1 cellular context compared by ENCODE assay signal in the genomic region with DNA sequence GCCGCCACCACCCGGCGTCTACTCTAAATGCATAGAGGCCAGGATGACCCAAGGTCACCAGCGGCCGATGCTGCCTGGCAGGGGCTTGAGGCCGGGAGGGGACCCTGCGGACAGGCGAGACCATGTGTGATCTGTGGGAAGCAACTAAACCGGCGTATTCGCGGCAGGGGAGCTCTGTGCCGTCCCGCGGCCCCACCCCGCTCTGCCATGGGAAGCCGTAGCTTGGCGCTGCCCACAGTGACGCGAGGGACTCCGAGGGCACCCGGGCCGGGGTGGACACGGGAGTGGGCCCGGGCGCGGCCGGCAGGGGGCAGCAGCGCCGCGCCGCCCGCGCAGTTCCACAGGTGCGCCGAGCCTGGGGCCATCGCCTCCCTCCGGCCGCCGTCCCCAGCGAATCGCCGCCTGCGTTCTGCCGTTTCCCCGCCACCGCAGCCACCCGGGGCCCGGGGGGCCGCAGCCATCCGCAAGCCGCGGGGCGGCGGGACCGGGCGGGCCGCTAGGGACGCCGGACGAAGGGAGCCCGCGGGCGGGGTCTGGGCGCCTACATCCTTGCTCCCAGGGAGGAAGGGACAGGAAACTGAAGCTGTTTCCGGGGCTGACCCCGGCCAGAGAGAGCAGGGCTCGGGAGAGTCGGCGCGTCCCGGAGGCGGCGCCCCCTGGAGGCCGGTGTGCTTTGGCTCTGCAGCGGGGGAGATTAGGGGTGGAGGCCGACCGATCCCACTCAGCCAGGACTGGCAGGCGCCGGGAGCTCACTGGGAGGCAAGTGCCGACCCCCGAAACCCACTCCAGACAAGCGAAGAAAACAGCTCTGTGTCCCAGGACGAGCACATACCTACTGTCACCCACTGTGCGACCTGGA.
TF ChIP-seq lines count a peak whose summit lies in the region.

No MANE protein-coding gene starts in this region.

TF ChIP-seq in HEK293, 187 proteins besides CTCF, POLR2A, EP300 and RAD21 (continued from another document and continues in another):
- TF ChIP-seq, protein P1, sequence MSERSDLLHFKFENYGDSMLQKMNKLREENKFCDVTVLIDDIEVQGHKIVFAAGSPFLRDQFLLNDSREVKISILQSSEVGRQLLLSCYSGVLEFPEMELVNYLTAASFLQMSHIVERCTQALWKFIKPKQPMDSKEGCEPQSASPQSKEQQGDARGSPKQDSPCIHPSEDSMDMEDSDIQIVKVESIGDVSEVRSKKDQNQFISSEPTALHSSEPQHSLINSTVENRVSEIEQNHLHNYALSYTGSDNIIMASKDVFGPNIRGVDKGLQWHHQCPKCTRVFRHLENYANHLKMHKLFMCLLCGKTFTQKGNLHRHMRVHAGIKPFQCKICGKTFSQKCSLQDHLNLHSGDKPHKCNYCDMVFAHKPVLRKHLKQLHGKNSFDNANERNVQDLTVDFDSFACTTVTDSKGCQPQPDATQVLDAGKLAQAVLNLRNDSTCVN (tag by site-specific recombination; optimal IDR thresholded peaks at IDR 0.05): peak; percentile 55
- TF ChIP-seq ZSCAN30 (tag by site-specific recombination; IDR thresholded peaks at IDR 0.05) (peak; percentile 51), SP2 (tag by site-specific recombination; IDR thresholded peaks at IDR 0.05) (peak; percentile 76), ZNF324 (tag by site-specific recombination; IDR thresholded peaks at IDR 0.05) (peak; percentile 45; the same call in 1 of the 2 replicates), ZNF391 (tag by site-specific recombination; IDR thresholded peaks at IDR 0.05; ENCODE audit: borderline replicate concordance, low read depth) (no peak), ZNF175 (tag by site-specific recombination; IDR thresholded peaks at IDR 0.05) (no peak), PBX3 (CRISPR knock-in tag; IDR thresholded peaks at IDR 0.05) (no peak), ZNF221 (tag by site-specific recombination; IDR thresholded peaks at IDR 0.05; ENCODE audit: borderline replicate concordance) (no peak), ZNF623 (tag by site-specific recombination; IDR thresholded peaks at IDR 0.05) (0 out of 2 replicates have a peak, but pooled peaks have one; percentile 11), ZNF354C (tag by site-specific recombination; IDR thresholded peaks at IDR 0.05; ENCODE audit: borderline replicate concordance, low read depth) (no peak), ZFHX2 (tag by site-specific recombination; conservative IDR thresholded peaks at IDR 0.05) (peak; percentile 30), ZNF423 (tag by site-specific recombination; IDR thresholded peaks at IDR 0.05) (no peak), WT1 (tag by site-specific recombination; IDR thresholded peaks at IDR 0.05) (no peak), GLIS1 (tag by site-specific recombination; IDR thresholded peaks at IDR 0.05) (peak; percentile 87), ZSCAN18 (tag by site-specific recombination; IDR thresholded peaks at IDR 0.05) (no peak), SCRT1 (tag by site-specific recombination; IDR thresholded peaks at IDR 0.05; ENCODE audit: borderline replicate concordance) (no peak), SP7 (tag by site-specific recombination; IDR thresholded peaks at IDR 0.05) (peak; percentile 33), ZFP3 (tag by site-specific recombination; IDR thresholded peaks at IDR 0.05; ENCODE audit: low read depth) (no peak), ZNF624 (tag by site-specific recombination; IDR thresholded peaks at IDR 0.05) (no peak), SCRT2 (tag by site-specific recombination; IDR thresholded peaks at IDR 0.05) (peak; percentile 62), ZNF335 (tag by site-specific recombination; conservative IDR thresholded peaks at IDR 0.05) (peak; percentile 38), GLIS2 (tag by site-specific recombination; IDR thresholded peaks at IDR 0.05) (peak; percentile 97), KLF17 (tag by site-specific recombination; IDR thresholded peaks at IDR 0.05) (peak; percentile 68), ZNF10 (tag by site-specific recombination; IDR thresholded peaks at IDR 0.05) (no peak), ZXDB (tag by site-specific recombination; IDR thresholded peaks at IDR 0.05) (peak; percentile 65), ZNF664 (tag by site-specific recombination; IDR thresholded peaks at IDR 0.05) (no peak), ZNF155 (tag by site-specific recombination; IDR thresholded peaks at IDR 0.05) (no peak), ZNF658 (tag by site-specific recombination; IDR thresholded peaks at IDR 0.05) (no peak), ZSCAN23 (tag by site-specific recombination; IDR thresholded peaks at IDR 0.05) (0 out of 2 replicates have a peak, but pooled peaks have one; percentile 14), ELK4 (IDR thresholded peaks at IDR 0.05; ENCODE audit: borderline replicate concordance, low read depth, low read length) (no peak; the same call in 1 of the 2 replicates), ZBTB8A (tag by site-specific recombination; IDR thresholded peaks at IDR 0.05) (peak; percentile 63), ZNF2 (tag by site-specific recombination; IDR thresholded peaks at IDR 0.05) (0 out of 2 replicates have a peak, but pooled peaks have one; percentile 44), ZNF248 (tag by site-specific recombination; IDR thresholded peaks at IDR 0.05) (no peak), ZNF837 (tag by site-specific recombination; IDR thresholded peaks at IDR 0.05) (no peak), BCL11A (tag by site-specific recombination; IDR thresholded peaks at IDR 0.05; ENCODE audit: low read depth) (peak; percentile 92), ZNF596 (tag by site-specific recombination; IDR thresholded peaks at IDR 0.05) (peak; percentile 36), ZNF302 (tag by site-specific recombination; IDR thresholded peaks at IDR 0.05; ENCODE audit: low read depth) (no peak), ZNF692 (tag by site-specific recombination; IDR thresholded peaks at IDR 0.05) (peak; percentile 77), ZNF280D (tag by site-specific recombination; IDR thresholded peaks at IDR 0.05) (no peak), ZNF292 (tag by site-specific recombination; IDR thresholded peaks at IDR 0.05; ENCODE audit: borderline replicate concordance, low read depth) (no peak), ZNF514 (tag by site-specific recombination; IDR thresholded peaks at IDR 0.05) (no peak), ZNF23 (tag by site-specific recombination; IDR thresholded peaks at IDR 0.05; ENCODE audit: borderline replicate concordance) (no peak), ZNF341 (tag by site-specific recombination; IDR thresholded peaks at IDR 0.05; ENCODE audit: low read depth) (peak; percentile 33), ZBTB20 (tag by site-specific recombination; IDR thresholded peaks at IDR 0.05) (peak; percentile 72), IKZF3 (tag by site-specific recombination; IDR thresholded peaks at IDR 0.05) (peak; percentile 41; the same call in 1 of the 2 replicates), ZNF529 (tag by site-specific recombination; IDR thresholded peaks at IDR 0.05; ENCODE audit: insufficient replicate concordance) (no peak)
- TF ChIP-seq, protein P2, sequence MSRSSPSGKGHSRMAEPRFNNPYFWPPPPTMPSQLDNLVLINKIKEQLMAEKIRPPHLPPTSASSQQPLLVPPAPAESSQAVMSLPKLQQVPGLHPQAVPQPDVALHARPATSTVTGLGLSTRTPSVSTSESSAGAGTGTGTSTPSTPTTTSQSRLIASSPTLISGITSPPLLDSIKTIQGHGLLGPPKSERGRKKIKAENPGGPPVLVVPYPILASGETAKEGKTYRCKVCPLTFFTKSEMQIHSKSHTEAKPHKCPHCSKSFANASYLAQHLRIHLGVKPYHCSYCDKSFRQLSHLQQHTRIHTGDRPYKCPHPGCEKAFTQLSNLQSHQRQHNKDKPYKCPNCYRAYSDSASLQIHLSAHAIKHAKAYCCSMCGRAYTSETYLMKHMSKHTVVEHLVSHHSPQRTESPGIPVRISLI (tag by site-specific recombination; IDR thresholded peaks at IDR 0.05): no peak
- TF ChIP-seq, protein P3, sequence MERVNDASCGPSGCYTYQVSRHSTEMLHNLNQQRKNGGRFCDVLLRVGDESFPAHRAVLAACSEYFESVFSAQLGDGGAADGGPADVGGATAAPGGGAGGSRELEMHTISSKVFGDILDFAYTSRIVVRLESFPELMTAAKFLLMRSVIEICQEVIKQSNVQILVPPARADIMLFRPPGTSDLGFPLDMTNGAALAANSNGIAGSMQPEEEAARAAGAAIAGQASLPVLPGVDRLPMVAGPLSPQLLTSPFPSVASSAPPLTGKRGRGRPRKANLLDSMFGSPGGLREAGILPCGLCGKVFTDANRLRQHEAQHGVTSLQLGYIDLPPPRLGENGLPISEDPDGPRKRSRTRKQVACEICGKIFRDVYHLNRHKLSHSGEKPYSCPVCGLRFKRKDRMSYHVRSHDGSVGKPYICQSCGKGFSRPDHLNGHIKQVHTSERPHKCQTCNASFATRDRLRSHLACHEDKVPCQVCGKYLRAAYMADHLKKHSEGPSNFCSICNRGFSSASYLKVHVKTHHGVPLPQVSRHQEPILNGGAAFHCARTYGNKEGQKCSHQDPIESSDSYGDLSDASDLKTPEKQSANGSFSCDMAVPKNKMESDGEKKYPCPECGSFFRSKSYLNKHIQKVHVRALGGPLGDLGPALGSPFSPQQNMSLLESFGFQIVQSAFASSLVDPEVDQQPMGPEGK (tag by site-specific recombination; IDR thresholded peaks at IDR 0.05): peak; percentile 60
- TF ChIP-seq, protein P4, sequence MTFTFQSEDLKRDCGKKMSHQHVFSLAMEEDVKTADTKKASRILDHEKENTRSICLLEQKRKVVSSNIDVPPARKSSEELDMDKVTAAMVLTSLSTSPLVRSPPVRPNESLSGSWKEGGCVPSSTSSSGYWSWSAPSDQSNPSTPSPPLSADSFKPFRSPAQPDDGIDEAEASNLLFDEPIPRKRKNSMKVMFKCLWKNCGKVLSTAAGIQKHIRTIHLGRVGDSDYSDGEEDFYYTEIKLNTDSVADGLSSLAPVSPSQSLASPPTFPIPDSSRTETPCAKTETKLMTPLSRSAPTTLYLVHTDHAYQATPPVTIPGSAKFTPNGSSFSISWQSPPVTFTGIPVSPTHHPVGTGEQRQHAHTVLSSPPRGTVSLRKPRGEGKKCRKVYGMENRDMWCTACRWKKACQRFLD (tag by site-specific recombination; IDR thresholded peaks at IDR 0.05): no peak
